Comparison of ENCODE assay signal across 1 cellular context in genomic region chr2:218291318-218291933, GRCh38.
TF ChIP-seq lines count a peak whose summit lies in the region.

No MANE protein-coding gene starts in this region.

TF ChIP-seq in GM12878, 131 proteins besides CTCF, POLR2A, EP300 and RAD21:
- no peak for TF ChIP-seq IRF3 (IDR thresholded peaks at IDR 0.05)
- TF ChIP-seq CBX5 (IDR thresholded peaks at IDR 0.05; ENCODE audit: low read depth), result no peak
- peak; percentile 19; the same call in 1 of the 2 replicates for TF ChIP-seq SPI1 (IDR thresholded peaks at IDR 0.05; ENCODE audit: borderline replicate concordance, insufficient read depth, low read depth, low read length)
- TF ChIP-seq NBN (IDR thresholded peaks at IDR 0.05), result no peak
- no peak for TF ChIP-seq HSF1 (IDR thresholded peaks at IDR 0.05; ENCODE audit: low read depth, low read length)
- no peak for TF ChIP-seq CEBPZ (IDR thresholded peaks at IDR 0.05; ENCODE audit: low read depth, low read length)
- TF ChIP-seq E4F1 (IDR thresholded peaks at IDR 0.05; ENCODE audit: borderline replicate concordance, partially characterized antibody), result no peak
- no peak for TF ChIP-seq HDAC2 (IDR thresholded peaks at IDR 0.05)
- TF ChIP-seq POU2F2 (IDR thresholded peaks at IDR 0.05; ENCODE audit: borderline replicate concordance, low read depth, low read length), result no peak
- TF ChIP-seq RFX5 (IDR thresholded peaks at IDR 0.05; ENCODE audit: low read depth, low read length), result 0 out of 2 replicates have a peak, but pooled peaks have one; percentile 12
- TF ChIP-seq IKZF1 (conservative IDR thresholded peaks at IDR 0.05), result 0 out of 2 replicates have a peak, but pooled peaks have one; percentile 7
- no peak for TF ChIP-seq SP1 (IDR thresholded peaks at IDR 0.05; ENCODE audit: low read depth, low read length)
- TF ChIP-seq GABPA (IDR thresholded peaks at IDR 0.05; ENCODE audit: low read depth), result no peak
- TF ChIP-seq SRF (IDR thresholded peaks at IDR 0.05; ENCODE audit: low read depth in 2 of 2, low read length in 2 of 2), result no peak
- TF ChIP-seq TCF7 (IDR thresholded peaks at IDR 0.05; ENCODE audit: borderline replicate concordance), result no peak
- TF ChIP-seq DPF2 (IDR thresholded peaks at IDR 0.05), result no peak
- no peak for TF ChIP-seq SMAD1 (IDR thresholded peaks at IDR 0.05; ENCODE audit: low read depth, partially characterized antibody)
